12 cellular contexts compared by ENCODE assay signal in genomic region chr3:99895106-99895705, GRCh38.
DNase-seq lines count a peak whose midpoint lies in the region; TF ChIP-seq lines count a peak whose summit lies in the region.
"Had no signal": no experiment of that assay in that cellular context is flagged by ENCODE, and none has a peak within 500 bp of the region (broad histone marks: within the 10 kb centered on the region; RNA-seq: fewer than 3 reads in every experiment).

No MANE protein-coding gene starts in this region.

- no peaks in the 10 kb centered on the region for H3K9me3 Mint-ChIP-seq in activated CD4-positive, alpha-beta T cell treated with anti-CD3 and anti-CD28 coated beads, Interleukin-2, amount 10 ng/mL, durations not matched to agents 7 days and 5 days
- H3K9me3 Mint-ChIP-seq: activated T-helper 17 cell treated with anti-CD3 and anti-CD28 coated beads, Interleukin-2, amount 50 U/mL, for 72 hours had no signal

- in situ Hi-C loops in mammary epithelial cell (cut with MboI; ENCODE audit: low sequenced_read_pairs in 2 of 2) = no loop called here

- H3K36me3 ChIP-seq in Loucy (ENCODE audit: insufficient read depth, low read length) (no peaks in the 10 kb centered on the region), mammary epithelial cell (ENCODE audit: insufficient read depth, low read length) (no peaks in the 10 kb centered on the region), neutrophil (no peaks in the 10 kb centered on the region)

- no peaks in the 10 kb centered on the region for H3K27me3 Mint-ChIP-seq in activated CD4-positive, alpha-beta T cell treated with anti-CD3 and anti-CD28 coated beads, Interleukin-2, amount 10 ng/mL, durations not matched to agents 7 days and 5 days
- H3K27me3 Mint-ChIP-seq: activated T-helper 17 cell treated with anti-CD3 and anti-CD28 coated beads, Interleukin-2, amount 50 U/mL, for 72 hours had no signal

- H3K4me2 ChIP-seq in Loucy (ENCODE audit: low read depth, low read length, poor library complexity, severe bottlenecking) (peak overlapping the region; percentile 9), mammary epithelial cell (ENCODE audit: insufficient read depth, low read depth, low read length) (no peak overlapping the region)

- H3K4me3 ChIP-seq in Loucy (ENCODE audit: low read length, poor library complexity, severe bottlenecking) = no peak overlapping the region
- no peak overlapping the region for H3K4me3 ChIP-seq in mammary epithelial cell (replicated peaks in 1 of 3; ENCODE audit: insufficient read depth in 1 of 3, low read depth in 2 of 3, low read length in 3 of 3)
- H3K4me3 ChIP-seq in neutrophil (ENCODE audit: low read depth in 1 of 2, low read length in 1 of 2) = no peak overlapping the region

- BruUV-seq in mammary epithelial cell (replicated peaks; lab: Mats Ljungman, UMichigan) = TSS peak; percentile 65

- no peak for TF ChIP-seq CTCF in Loucy (conservative IDR thresholded peaks at IDR 0.05; ENCODE audit: low read length)
- no peak for TF ChIP-seq CTCF in mammary epithelial cell (conservative IDR thresholded peaks at IDR 0.05 in 1 of 2, IDR thresholded peaks at IDR 0.05 in 1 of 2; ENCODE audit: extremely low read depth in 1 of 2, insufficient read depth in 1 of 2, low read depth in 1 of 2, low read length in 2 of 2)
- TF ChIP-seq CTCF in neutrophil (IDR thresholded peaks at IDR 0.05) = no peak

- CTCF ChIA-PET in mammary epithelial cell (lab: Charles Lee; ENCODE audit: low non-redundant PET) = no interaction called here
- CTCF ChIA-PET in activated CD4-positive, alpha-beta T cell treated with anti-CD3 and anti-CD28 coated beads, Interleukin-2, amount 10 ng/mL, durations not matched to agents 7 days and 5 days (lab: Charles Lee) = no interaction called here

- 96% methylated on average over 3 of the region's 3 CpGs for WGBS in mammary epithelial cell (ENCODE audit: low coverage, missing lambda C conversion rate)

- no peak overlapping the region for H3K9ac ChIP-seq in Loucy (ENCODE audit: low read depth, low read length, poor library complexity, severe bottlenecking)
- H3K9ac ChIP-seq in mammary epithelial cell (ENCODE audit: insufficient read depth, low read length) = no peak overlapping the region

- H3K36me3 Mint-ChIP-seq in activated CD4-positive, alpha-beta T cell treated with anti-CD3 and anti-CD28 coated beads, Interleukin-2, amount 10 ng/mL, durations not matched to agents 7 days and 5 days (ENCODE audit: low read depth) = no peaks in the 10 kb centered on the region

- no peaks in the 10 kb centered on the region for H3K9me2 ChIP-seq in Loucy (replicated peaks; ENCODE audit: low read depth, low read length)

- H3K4me3 Mint-ChIP-seq in activated CD4-positive, alpha-beta T cell treated with anti-CD3 and anti-CD28 coated beads, Interleukin-2, amount 10 ng/mL, durations not matched to agents 7 days and 5 days = no peak overlapping the region
- H3K4me3 Mint-ChIP-seq: activated T-helper 17 cell treated with anti-CD3 and anti-CD28 coated beads, Interleukin-2, amount 50 U/mL, for 72 hours had no signal

- H3K79me2 ChIP-seq in Loucy (ENCODE audit: insufficient read depth, low read length) = no peaks in the 10 kb centered on the region
- H3K79me2 ChIP-seq in mammary epithelial cell (ENCODE audit: insufficient read depth, low read length) = peaks cover 10% of the 10 kb centered on the region

- H2AFZ ChIP-seq in Loucy (ENCODE audit: low read length) (no peak overlapping the region), mammary epithelial cell (ENCODE audit: low read depth, low read length) (no peak overlapping the region)

- H4K20me1 ChIP-seq in Loucy (ENCODE audit: insufficient read depth, low read length, poor library complexity, severe bottlenecking) (no peaks in the 10 kb centered on the region), mammary epithelial cell (ENCODE audit: insufficient read depth, low read length) (no peaks in the 10 kb centered on the region)

- DNase-seq in EL (peak; percentile 28), mammary epithelial cell (no peak), midbrain (lab: John Stamatoyannopoulos, UW) (no peak), pons (ENCODE audit: low spot score) (no peak)
- no peak for DNase-seq in activated CD4-positive, alpha-beta T cell treated with anti-CD3 and anti-CD28 coated beads, Interleukin-2, amount 50 U/mL, for 1 hour
- DNase-seq in activated CD4-positive, alpha-beta T cell treated with anti-CD3 and anti-CD28 coated beads, Interleukin-2, amount 10 ng/mL, durations not matched to agents 7 days and 5 days = no peak
- DNase-seq: activated CD4-positive, alpha-beta T cell treated with anti-CD3 and anti-CD28 coated beads for 48 hours; NCI-H1417 treated with DMSO at 0.1 percent for 48 hours; retina had no signal

- no peaks in the 10 kb centered on the region for H3K27me3 ChIP-seq in Loucy (ENCODE audit: insufficient read depth, low read length, poor library complexity, severe bottlenecking)
- H3K27me3 ChIP-seq in mammary epithelial cell (ENCODE audit: insufficient read depth, low read length) = no peaks in the 10 kb centered on the region
- no peaks in the 10 kb centered on the region for H3K27me3 ChIP-seq in neutrophil

- H3F3A ChIP-seq in Loucy (ENCODE audit: low read depth) = no peaks in the 10 kb centered on the region

- H3K4me1 Mint-ChIP-seq in activated CD4-positive, alpha-beta T cell treated with anti-CD3 and anti-CD28 coated beads, Interleukin-2, amount 10 ng/mL, durations not matched to agents 7 days and 5 days = peaks cover 4% of the 10 kb centered on the region

- POLR2A ChIA-PET in activated CD4-positive, alpha-beta T cell treated with anti-CD3 and anti-CD28 coated beads, Interleukin-2, amount 10 ng/mL, durations not matched to agents 7 days and 5 days (lab: Charles Lee) = no interaction called here

- H3K4me1 ChIP-seq in Loucy (ENCODE audit: insufficient read depth, low read length, poor library complexity, severe bottlenecking) (peaks cover 12% of the 10 kb centered on the region), mammary epithelial cell (ENCODE audit: insufficient read depth, low read length) (peaks cover 22% of the 10 kb centered on the region), neutrophil (ENCODE audit: control insufficient read depth in 1 of 2, insufficient read depth in 1 of 2, low read depth in 1 of 2, low read length in 1 of 2) (peaks cover 10 to 12% of the 10 kb centered on the region in 2 experiments)

- H3K27ac ChIP-seq in mammary epithelial cell (ENCODE audit: insufficient read depth, low read depth, low read length) = peak overlapping the region; percentile 93
- peak overlapping the region; percentile 24 for H3K27ac ChIP-seq in neutrophil

- H3K27ac Mint-ChIP-seq in activated CD4-positive, alpha-beta T cell treated with anti-CD3 and anti-CD28 coated beads, Interleukin-2, amount 10 ng/mL, durations not matched to agents 7 days and 5 days = no peak overlapping the region
- H3K27ac Mint-ChIP-seq: activated T-helper 17 cell treated with anti-CD3 and anti-CD28 coated beads, Interleukin-2, amount 50 U/mL, for 72 hours had no signal

- dilution Hi-C loops in mammary epithelial cell (cut with HindIII; ENCODE audit: low sequenced_read_pairs) = no loop called here

- intact Hi-C loops in mammary epithelial cell (cut with micrococcal nuclease) = no loop called here

- H3K9me3 ChIP-seq in Loucy (ENCODE audit: insufficient read depth, low read depth, low read length) (no peaks in the 10 kb centered on the region), mammary epithelial cell (replicated peaks; ENCODE audit: insufficient read depth, low read length) (no peaks in the 10 kb centered on the region), neutrophil (no peaks in the 10 kb centered on the region)
